ENCODE assay signal across 1 cellular context in genomic region chr6:169918239-169918953, GRCh38.
TF ChIP-seq lines count a peak whose summit lies in the region.

No MANE protein-coding gene starts in this region.

TF ChIP-seq in SK-N-SH treated with all-trans-retinoic acid at 6 μM for 48 hours, 23 proteins besides CTCF, POLR2A, EP300 and RAD21 (continued from another document):
- TF ChIP-seq CSRNP3 (CRISPR knock-in tag; IDR thresholded peaks at IDR 0.05) (no peak), TCF4 (CRISPR knock-in tag; IDR thresholded peaks at IDR 0.05; ENCODE audit: borderline replicate concordance) (no peak), ZNF8 (CRISPR knock-in tag; IDR thresholded peaks at IDR 0.05) (no peak), ZC3H10 (CRISPR knock-in tag; IDR thresholded peaks at IDR 0.05) (no peak)
TF ChIP-seq in SK-N-SH treated with all-trans-retinoic acid at 6 μM for 48 hours: peak in this region for 0.
